ENCODE assay signal across 8 cellular contexts in genomic region chr1:32240140-32240951, GRCh38. TPM values are rescaled to one million over a fixed set of nuclear protein-coding genes. Genes with fewer than 3 reads are reported as not detected.
DNase-seq lines count a peak whose midpoint lies in the region; ATAC-seq and TF ChIP-seq lines count a peak whose summit lies in the region.

No MANE protein-coding gene starts in this region.

- no peaks in the 10 kb centered on the region for H3K36me3 Mint-ChIP-seq in activated T-helper 2 cell treated with anti-CD3 and anti-CD28 coated beads, Interferon-gamma antibody, Interleukin-2, Interleukin-4, amounts not matched to agents 10 μg/mL and 5 μg/mL and 100 μg/mL, durations not matched to agents 14 hours and 24 hours and 36 hours (ENCODE audit: low read depth)
- H3K36me3 Mint-ChIP-seq in naive B cell, result no peaks in the 10 kb centered on the region

- peak; percentile 19 for TF ChIP-seq CTCF in fibroblast of pulmonary artery (IDR thresholded peaks at IDR 0.05; ENCODE audit: low read length, missing control alignments)

- H3K4me3 Mint-ChIP-seq in activated T-helper 2 cell treated with anti-CD3 and anti-CD28 coated beads, Interferon-gamma antibody, Interleukin-2, Interleukin-4, amounts not matched to agents 10 μg/mL and 5 μg/mL and 100 μg/mL, durations not matched to agents 14 hours and 24 hours and 36 hours (ENCODE audit: low read depth), result peak overlapping the region; percentile 78
- peak overlapping the region; percentile 89 to 95 (median 93) for H3K4me3 Mint-ChIP-seq in naive B cell

- H3K4me1 Mint-ChIP-seq in activated T-helper 2 cell treated with anti-CD3 and anti-CD28 coated beads, Interferon-gamma antibody, Interleukin-2, Interleukin-4, amounts not matched to agents 10 μg/mL and 5 μg/mL and 100 μg/mL, durations not matched to agents 14 hours and 24 hours and 36 hours (ENCODE audit: low read depth), result peaks cover 13% of the 10 kb centered on the region
- H3K4me1 Mint-ChIP-seq in naive B cell, result peaks cover 14 to 27% (median 20%) of the 10 kb centered on the region in 3 donors

- H3K27me3 Mint-ChIP-seq in activated T-helper 2 cell treated with anti-CD3 and anti-CD28 coated beads, Interferon-gamma antibody, Interleukin-2, Interleukin-4, amounts not matched to agents 10 μg/mL and 5 μg/mL and 100 μg/mL, durations not matched to agents 14 hours and 24 hours and 36 hours (ENCODE audit: low read depth), result no peaks in the 10 kb centered on the region
- no peaks in the 10 kb centered on the region for H3K27me3 Mint-ChIP-seq in naive B cell

- ATAC-seq in HG02981 (IDR thresholded peaks at IDR 0.05; ENCODE audit: unreplicated experiment) (peak; percentile 48), naive B cell (ENCODE audit: low read depth in 2 of 2) (peak; percentile 73 to 78), HG02763 (IDR thresholded peaks at IDR 0.05; ENCODE audit: unreplicated experiment) (no peak)

- H3K27ac Mint-ChIP-seq in activated T-helper 2 cell treated with anti-CD3 and anti-CD28 coated beads, Interferon-gamma antibody, Interleukin-2, Interleukin-4, amounts not matched to agents 10 μg/mL and 5 μg/mL and 100 μg/mL, durations not matched to agents 14 hours and 24 hours and 36 hours, result no peak overlapping the region
- H3K27ac Mint-ChIP-seq in naive B cell, result peak overlapping the region in 5 of 6 donors; percentile 44 to 89 (median 81)

- DNase-seq in D341Med (ENCODE audit: low spot score), result peak; percentile 76
- peak; percentile 66 to 70 for DNase-seq in NOMO-1 (lab: John Stamatoyannopoulos, UW; ENCODE audit: unreplicated experiment in 2 of 2)
- no peak for DNase-seq in activated T-helper 2 cell treated with anti-CD3 and anti-CD28 coated beads, Interferon-gamma antibody, Interleukin-2, Interleukin-4, amounts not matched to agents 10 μg/mL and 5 μg/mL and 100 μg/mL, durations not matched to agents 14 hours and 24 hours and 36 hours (ENCODE audit: low spot score)
- DNase-seq in fibroblast of pulmonary artery (ENCODE audit: low read depth), result peak; percentile 38
- DNase-seq in naive B cell, result peak; percentile 42
- peak; percentile 72 for DNase-seq in ureter (ENCODE audit: low spot score)

- no peaks in the 10 kb centered on the region for H3K9me3 Mint-ChIP-seq in activated T-helper 2 cell treated with anti-CD3 and anti-CD28 coated beads, Interferon-gamma antibody, Interleukin-2, Interleukin-4, amounts not matched to agents 10 μg/mL and 5 μg/mL and 100 μg/mL, durations not matched to agents 14 hours and 24 hours and 36 hours
- no peaks in the 10 kb centered on the region for H3K9me3 Mint-ChIP-seq in naive B cell

- peak overlapping the region; percentile 69 for H3K4me3 ChIP-seq in fibroblast of pulmonary artery (replicated peaks; ENCODE audit: low read depth, low read length)

- intact Hi-C loops in activated T-helper 2 cell treated with anti-CD3 and anti-CD28 coated beads, Interferon-gamma antibody, Interleukin-2, Interleukin-4, amounts not matched to agents 10 μg/mL and 5 μg/mL and 100 μg/mL, durations not matched to agents 14 hours and 24 hours and 36 hours (cut with micrococcal nuclease), result no loop called here

RNA-seq across cellular contexts. Expression of gene FAM167B, which starts 6.7 kb away (rescaled TPM):
- total RNA-seq in activated T-helper 2 cell treated with anti-CD3 and anti-CD28 coated beads, Interferon-gamma antibody, Interleukin-2, Interleukin-4, amounts not matched to agents 10 μg/mL and 5 μg/mL and 100 μg/mL, durations not matched to agents 14 hours and 24 hours and 36 hours, result 0.78 and 0.80 TPM in 2 replicates
- under 1 TPM in 1 of 6 donors, not detected in 5; 0.42 TPM for polyA plus RNA-seq in naive B cell (ENCODE audit: low read depth in 6 of 6)
- 8.3 TPM for total RNA-seq in ureter

RNA-seq across cellular contexts. Expression of gene LCK, which starts 10.7 kb away (rescaled TPM):
- 221 and 232 TPM in 2 replicates for total RNA-seq in activated T-helper 2 cell treated with anti-CD3 and anti-CD28 coated beads, Interferon-gamma antibody, Interleukin-2, Interleukin-4, amounts not matched to agents 10 μg/mL and 5 μg/mL and 100 μg/mL, durations not matched to agents 14 hours and 24 hours and 36 hours
- polyA plus RNA-seq in naive B cell (ENCODE audit: low read depth in 6 of 6), result 100 to 1,000 TPM in 1 of 6 donors, 10 to 100 TPM in 5; 57.7 to 124 (median 61.1) TPM
- 3.8 TPM for total RNA-seq in ureter

RNA-seq across cellular contexts. Expression of gene EIF3I, which starts 18.1 kb away (rescaled TPM):
- 287 and 293 TPM in 2 replicates for total RNA-seq in activated T-helper 2 cell treated with anti-CD3 and anti-CD28 coated beads, Interferon-gamma antibody, Interleukin-2, Interleukin-4, amounts not matched to agents 10 μg/mL and 5 μg/mL and 100 μg/mL, durations not matched to agents 14 hours and 24 hours and 36 hours
- polyA plus RNA-seq in naive B cell (ENCODE audit: low read depth in 6 of 6), result 100 to 1,000 TPM; 152 to 251 (median 180) TPM
- 171 TPM for total RNA-seq in ureter

RNA-seq across cellular contexts. Expression of gene TMEM234, which starts 18.2 kb away (rescaled TPM):
- 10.7 and 12.1 TPM in 2 replicates for total RNA-seq in activated T-helper 2 cell treated with anti-CD3 and anti-CD28 coated beads, Interferon-gamma antibody, Interleukin-2, Interleukin-4, amounts not matched to agents 10 μg/mL and 5 μg/mL and 100 μg/mL, durations not matched to agents 14 hours and 24 hours and 36 hours
- 10 to 100 TPM in 4 of 6 donors, 1 to 10 TPM in 1, not detected in 1; 6.8 to 12.0 (median 10.9) TPM for polyA plus RNA-seq in naive B cell (ENCODE audit: low read depth in 6 of 6)
- total RNA-seq in ureter, result 45.9 TPM

RNA-seq across cellular contexts. Expression of gene DCDC2B, which starts 31.5 kb away (rescaled TPM):
- total RNA-seq in activated T-helper 2 cell treated with anti-CD3 and anti-CD28 coated beads, Interferon-gamma antibody, Interleukin-2, Interleukin-4, amounts not matched to agents 10 μg/mL and 5 μg/mL and 100 μg/mL, durations not matched to agents 14 hours and 24 hours and 36 hours, result 0.14 TPM in 1 of 2 replicates, not detected in the other
- polyA plus RNA-seq in naive B cell (ENCODE audit: low read depth in 6 of 6), result under 1 TPM in 2 of 6 donors, not detected in 4; 0.13 to 0.36 TPM
- total RNA-seq in ureter, result not detected

Comparison
In these comparisons a context has a peak if more than half of its experiments do, and no peak if none do; other contexts are left out.
1. RNA of gene LCK, which starts 10.7 kb away (total RNA-seq): 221 to 232 TPM in activated T-helper 2 cell treated with anti-CD3 and anti-CD28 coated beads, Interferon-gamma antibody, Interleukin-2, Interleukin-4, amounts not matched to agents 10 μg/mL and 5 μg/mL and 100 μg/mL, durations not matched to agents 14 hours and 24 hours and 36 hours; 3.8 TPM in ureter (single experiment); every median in the first group is over 10 times any median in the second.